Comparison of ENCODE assay signal across 2 cellular contexts in the genomic region with DNA sequence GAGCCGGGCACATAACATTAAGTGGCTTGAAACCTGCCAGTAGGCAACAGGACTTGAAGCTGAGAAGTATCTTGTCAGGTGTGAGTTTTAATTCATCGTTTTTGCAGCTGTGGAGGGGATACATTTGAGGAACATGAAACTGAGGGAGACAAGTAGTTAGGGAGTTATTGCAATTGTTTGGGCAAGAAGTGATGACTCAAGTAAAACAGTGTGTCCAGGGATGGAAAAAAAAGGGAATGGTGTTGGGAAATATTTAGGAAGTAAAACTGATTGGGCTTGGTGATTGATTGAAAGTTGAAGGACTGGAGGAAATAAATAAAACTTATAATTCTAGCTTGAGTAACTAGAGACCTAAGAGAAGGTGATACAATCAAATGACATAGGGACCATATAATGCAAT.
TF ChIP-seq lines count a peak whose summit lies in the region.

No MANE protein-coding gene starts in this region.

TF ChIP-seq in K562, 482 proteins besides CTCF, POLR2A, EP300 and RAD21:
- TF ChIP-seq, protein P1, sequence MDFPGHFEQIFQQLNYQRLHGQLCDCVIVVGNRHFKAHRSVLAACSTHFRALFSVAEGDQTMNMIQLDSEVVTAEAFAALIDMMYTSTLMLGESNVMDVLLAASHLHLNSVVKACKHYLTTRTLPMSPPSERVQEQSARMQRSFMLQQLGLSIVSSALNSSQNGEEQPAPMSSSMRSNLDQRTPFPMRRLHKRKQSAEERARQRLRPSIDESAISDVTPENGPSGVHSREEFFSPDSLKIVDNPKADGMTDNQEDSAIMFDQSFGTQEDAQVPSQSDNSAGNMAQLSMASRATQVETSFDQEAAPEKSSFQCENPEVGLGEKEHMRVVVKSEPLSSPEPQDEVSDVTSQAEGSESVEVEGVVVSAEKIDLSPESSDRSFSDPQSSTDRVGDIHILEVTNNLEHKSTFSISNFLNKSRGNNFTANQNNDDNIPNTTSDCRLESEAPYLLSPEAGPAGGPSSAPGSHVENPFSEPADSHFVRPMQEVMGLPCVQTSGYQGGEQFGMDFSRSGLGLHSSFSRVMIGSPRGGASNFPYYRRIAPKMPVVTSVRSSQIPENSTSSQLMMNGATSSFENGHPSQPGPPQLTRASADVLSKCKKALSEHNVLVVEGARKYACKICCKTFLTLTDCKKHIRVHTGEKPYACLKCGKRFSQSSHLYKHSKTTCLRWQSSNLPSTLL (IDR thresholded peaks at IDR 0.05): no peak
- TF ChIP-seq C11orf30 (IDR thresholded peaks at IDR 0.05; ENCODE audit: low read depth): peak; percentile 39; the same call in 1 of the 2 replicates
- TF ChIP-seq ZNF316 (IDR thresholded peaks at IDR 0.05): peak; percentile 61
- 0 out of 2 replicates have a peak, but pooled peaks have one; percentile 22 for TF ChIP-seq MAFG (tag; conservative IDR thresholded peaks at IDR 0.05)
- no peak for TF ChIP-seq STAT5B (CRISPR knock-in tag; IDR thresholded peaks at IDR 0.05)
- no peak for TF ChIP-seq ZNF785 (CRISPR knock-in tag; IDR thresholded peaks at IDR 0.05)

TF ChIP-seq in HEK293T, 16 proteins besides CTCF, POLR2A, EP300 and RAD21 (continued from another document):
- TF ChIP-seq FOXM1 (IDR thresholded peaks at IDR 0.05; ENCODE audit: borderline replicate concordance) (no peak), BHLHE40 (IDR thresholded peaks at IDR 0.05; ENCODE audit: borderline replicate concordance) (no peak), ELF4 (IDR thresholded peaks at IDR 0.05) (no peak), SUZ12 (IDR thresholded peaks at IDR 0.05) (no peak), SP1 (IDR thresholded peaks at IDR 0.05) (no peak), ARNT (IDR thresholded peaks at IDR 0.05) (no peak), LEF1 (IDR thresholded peaks at IDR 0.05; ENCODE audit: borderline replicate concordance) (no peak), CTBP1 (IDR thresholded peaks at IDR 0.05; ENCODE audit: borderline replicate concordance) (no peak), FOXA1 (IDR thresholded peaks at IDR 0.05) (no peak), HDGF (IDR thresholded peaks at IDR 0.05; ENCODE audit: borderline replicate concordance) (no peak)
TF ChIP-seq in HEK293T: peak in this region for 0.
